1 cellular context compared by ENCODE assay signal in genomic region chr17:64441772-64442549, GRCh38.
TF ChIP-seq lines count a peak whose summit lies in the region.

No MANE protein-coding gene starts in this region.

TF ChIP-seq in K562, 482 proteins besides CTCF, POLR2A, EP300 and RAD21 (continued from another document):
- TF ChIP-seq ZNF175 (CRISPR knock-in tag; IDR thresholded peaks at IDR 0.05; ENCODE audit: low read depth): peak; percentile 87; the same call in 1 of the 2 replicates
- no peak for TF ChIP-seq CHD4 (IDR thresholded peaks at IDR 0.05; ENCODE audit: insufficient read depth, insufficient replicate concordance, low read depth, low read length, poor library complexity, severe bottlenecking)
- TF ChIP-seq ZNF174 (CRISPR knock-in tag; IDR thresholded peaks at IDR 0.05): no peak
- peak; percentile 53; the same call in 1 of the 2 replicates for TF ChIP-seq RNF2 (IDR thresholded peaks at IDR 0.05)
- no peak for TF ChIP-seq ZFPM2 (CRISPR knock-in tag; IDR thresholded peaks at IDR 0.05)
- TF ChIP-seq TFAP4 (CRISPR knock-in tag; IDR thresholded peaks at IDR 0.05; ENCODE audit: borderline replicate concordance): peak; percentile 92
- no peak for TF ChIP-seq XRCC4 (IDR thresholded peaks at IDR 0.05; ENCODE audit: extremely low read depth, insufficient read depth, insufficient read length)
- TF ChIP-seq ZNF121 (CRISPR knock-in tag; conservative IDR thresholded peaks at IDR 0.05): peak; percentile 72
- TF ChIP-seq GABPA (tag; conservative IDR thresholded peaks at IDR 0.05; ENCODE audit: low read depth): peak; percentile 45; the same call in 1 of the 2 replicates
- TF ChIP-seq ESRRA (IDR thresholded peaks at IDR 0.05; ENCODE audit: borderline replicate concordance, low read depth): peak; percentile 67; the same call in 1 of the 2 replicates
- TF ChIP-seq ASH1L (IDR thresholded peaks at IDR 0.05; ENCODE audit: borderline replicate concordance, low read depth, partially characterized antibody): no peak
- peak; percentile 15 for TF ChIP-seq DACH1 (IDR thresholded peaks at IDR 0.05; ENCODE audit: partially characterized antibody)
- no peak for TF ChIP-seq CBX3 (IDR thresholded peaks at IDR 0.05; ENCODE audit: borderline replicate concordance in 1 of 2, low read length in 2 of 2)
- TF ChIP-seq BHLHE40 (IDR thresholded peaks at IDR 0.05; ENCODE audit: low read length): peak; percentile 7; the same call in 1 of the 2 replicates
- peak; percentile 27; the same call in 1 of the 2 replicates for TF ChIP-seq TEAD4 (IDR thresholded peaks at IDR 0.05; ENCODE audit: low read length)
- TF ChIP-seq TEAD4 (CRISPR knock-in tag; IDR thresholded peaks at IDR 0.05; ENCODE audit: borderline replicate concordance): no peak
- TF ChIP-seq MAFK (IDR thresholded peaks at IDR 0.05; ENCODE audit: low read length): 0 out of 2 replicates have a peak, but pooled peaks have one; percentile 0
- TF ChIP-seq HCFC1 (IDR thresholded peaks at IDR 0.05; ENCODE audit: low read depth, low read length): no peak
- no peak for TF ChIP-seq RFX5 (IDR thresholded peaks at IDR 0.05; ENCODE audit: low read depth, low read length)
- peak in 1 of 2 experiments; percentile 68; a peak in 1 of 4 replicates for TF ChIP-seq ZNF318 (IDR thresholded peaks at IDR 0.05; ENCODE audit: borderline replicate concordance in 1 of 2, low read depth in 1 of 2)
- no peak for TF ChIP-seq SIN3B (IDR thresholded peaks at IDR 0.05; ENCODE audit: low read depth)
- TF ChIP-seq GABPB1 (CRISPR knock-in tag; IDR thresholded peaks at IDR 0.05): no peak
- no peak for TF ChIP-seq PKNOX1 (IDR thresholded peaks at IDR 0.05)
- TF ChIP-seq POLR2G (IDR thresholded peaks at IDR 0.05; ENCODE audit: low read depth, low read length): no peak
- 0 out of 2 replicates have a peak, but pooled peaks have one; percentile 18 for TF ChIP-seq ZNF263 (CRISPR knock-in tag; IDR thresholded peaks at IDR 0.05; ENCODE audit: borderline replicate concordance)
- TF ChIP-seq FOXJ2 (tag; IDR thresholded peaks at IDR 0.05): no peak
- no peak for TF ChIP-seq HDAC1 (IDR thresholded peaks at IDR 0.05)
- TF ChIP-seq HMBOX1 (IDR thresholded peaks at IDR 0.05): 0 out of 2 replicates have a peak, but pooled peaks have one; percentile 22
- TF ChIP-seq ZBTB33 (CRISPR knock-in tag; IDR thresholded peaks at IDR 0.05): peak; percentile 53; the same call in 1 of the 2 replicates
- peak; percentile 47; the same call in 1 of the 2 replicates for TF ChIP-seq LEF1 (IDR thresholded peaks at IDR 0.05)
- TF ChIP-seq MCM5 (IDR thresholded peaks at IDR 0.05; ENCODE audit: low read depth): no peak
